Comparison of ENCODE assay signal across 8 cellular contexts in genomic region chr3:50321146-50321843, GRCh38. TPM values are rescaled to one million over a fixed set of nuclear protein-coding genes. Genes with fewer than 3 reads are reported as not detected.
DNase-seq lines count a peak whose midpoint lies in the region; ATAC-seq, FAIRE-seq and TF ChIP-seq lines count a peak whose summit lies in the region.

No MANE protein-coding gene starts in this region.

- no peaks in the 10 kb centered on the region for H3K27me3 Mint-ChIP-seq in WTC11 (ENCODE audit: low read depth)

- no peaks in the 10 kb centered on the region for H3K27me3 ChIP-seq in A673 (replicated peaks; ENCODE audit: insufficient read depth, low read depth, low read length, poor library complexity)
- no peaks in the 10 kb centered on the region for H3K27me3 ChIP-seq in bronchial epithelial cell (ENCODE audit: control insufficient read depth, insufficient read depth, low read length)

- H3K36me3 Mint-ChIP-seq in WTC11, result peaks cover 34% of the 10 kb centered on the region

- POLR2A ChIA-PET in A673 (lab: Charles Lee; ENCODE audit: low non-redundant PET), result no interaction called here
- POLR2A ChIA-PET in WTC11 (lab: Charles Lee), result interaction anchor here (0.6 to 2.0 kb wide), 5 partner anchors 16 to 125 kb away, joined by 3 to 8 read pairs (median 5); partner anchors contain the start of genes HYAL3 and NAA80

- H3K9me3 Mint-ChIP-seq in WTC11, result no peaks in the 10 kb centered on the region

- peak overlapping the region; percentile 97 for H3K27ac Mint-ChIP-seq in WTC11

- peak; percentile 58 for ATAC-seq in GM18861 (IDR thresholded peaks at IDR 0.05; ENCODE audit: unreplicated experiment)
- ATAC-seq in HG03064 (IDR thresholded peaks at IDR 0.05; ENCODE audit: low read depth, unreplicated experiment), result peak; percentile 79
- ATAC-seq in WTC11, result peak; percentile 71

- no peaks in the 10 kb centered on the region for H3K9me3 ChIP-seq in A673 (ENCODE audit: low read depth, low read length, poor library complexity, severe bottlenecking)

- peak overlapping the region; percentile 99 for H3K27ac ChIP-seq in A673 (ENCODE audit: low read depth, low read length, poor library complexity, severe bottlenecking)

- no peaks in the 10 kb centered on the region for H3K36me3 ChIP-seq in A673 (ENCODE audit: insufficient read depth, low read length, poor library complexity, severe bottlenecking)
- peaks cover 29% of the 10 kb centered on the region for H3K36me3 ChIP-seq in bronchial epithelial cell (ENCODE audit: control insufficient read depth, insufficient read depth, low read length)

- peak overlapping the region; percentile 93 for H3K4me3 Mint-ChIP-seq in WTC11

- TF ChIP-seq CTCF in A673 (conservative IDR thresholded peaks at IDR 0.05; ENCODE audit: low read depth, low read length) (no peak), WTC11 (IDR thresholded peaks at IDR 0.05) (no peak), bronchial epithelial cell (IDR thresholded peaks at IDR 0.05; ENCODE audit: insufficient read depth, low read length, severe bottlenecking) (no peak)

- peak; percentile 86 for DNase-seq in A673 (ENCODE audit: low spot score)
- peak; percentile 74 for DNase-seq in NCI-H2196 (lab: John Stamatoyannopoulos, UW; ENCODE audit: unreplicated experiment)
- DNase-seq in WTC11 (ENCODE audit: low spot score), result peak; percentile 90
- DNase-seq in bronchial epithelial cell (ENCODE audit: low read depth), result peak; percentile 69
- peak; percentile 94 for DNase-seq in islet precursor cell
- DNase-seq in stimulated activated CD4-positive, alpha-beta T cell treated with anti-CD3 and anti-CD28 coated beads, Interleukin-12 subunit alpha, Interleukin-12 subunit beta, amount 100 ng/mL, for 24 hours (ENCODE audit: low read depth in 2 of 2), result peak; percentile 65 to 82

- intact Hi-C loops in A673 (cut with micrococcal nuclease; ENCODE audit: unreplicated experiment), result no loop called here

- no peak for FAIRE-seq in bronchial epithelial cell (lab: Jason Lieb, UNC)

- peaks cover 40% of the 10 kb centered on the region for H3K4me1 Mint-ChIP-seq in WTC11

- CTCF ChIA-PET in A673 (lab: Charles Lee), result interaction anchor here (0.6 kb wide), 3 partner anchors 15 to 83 kb away, joined by 6 to 9 read pairs (median 6); no protein-coding TSS in a partner anchor
- CTCF ChIA-PET in WTC11 (lab: Charles Lee), result interaction anchor here (0.6 to 5.5 kb wide), 38 partner anchors 11 to 1381 kb away, joined by 3 to 95 read pairs (median 4); partner anchors contain the start of genes CYB561D2, HEMK1, HYAL1 and HYAL3

- H3K4me1 ChIP-seq in A673 (ENCODE audit: insufficient read depth, low read length, poor library complexity, severe bottlenecking), result peaks cover 3% of the 10 kb centered on the region

- peak overlapping the region; percentile 73 for H3K4me3 ChIP-seq in A673 (ENCODE audit: low read depth, low read length, poor library complexity, severe bottlenecking)
- peak overlapping the region; percentile 61 for H3K4me3 ChIP-seq in bronchial epithelial cell (ENCODE audit: low read depth, low read length)

- no TSS peak for BruUV-seq in A673 (replicated peaks; lab: Mats Ljungman, UMichigan)

TF ChIP-seq in WTC11, 78 proteins besides CTCF, POLR2A, EP300 and RAD21 (continues in another document):
- TF ChIP-seq ZSCAN18 (CRISPR knock-in tag; IDR thresholded peaks at IDR 0.05), result no peak
- 0 out of 2 replicates have a peak, but pooled peaks have one; percentile 26 for TF ChIP-seq ZNF317 (CRISPR knock-in tag; IDR thresholded peaks at IDR 0.05; ENCODE audit: borderline replicate concordance, low read depth)
- no peak for TF ChIP-seq ZNF416 (CRISPR knock-in tag; IDR thresholded peaks at IDR 0.05)
- TF ChIP-seq SP1 (CRISPR knock-in tag; conservative IDR thresholded peaks at IDR 0.05), result peak; percentile 88
- TF ChIP-seq, protein P1, sequence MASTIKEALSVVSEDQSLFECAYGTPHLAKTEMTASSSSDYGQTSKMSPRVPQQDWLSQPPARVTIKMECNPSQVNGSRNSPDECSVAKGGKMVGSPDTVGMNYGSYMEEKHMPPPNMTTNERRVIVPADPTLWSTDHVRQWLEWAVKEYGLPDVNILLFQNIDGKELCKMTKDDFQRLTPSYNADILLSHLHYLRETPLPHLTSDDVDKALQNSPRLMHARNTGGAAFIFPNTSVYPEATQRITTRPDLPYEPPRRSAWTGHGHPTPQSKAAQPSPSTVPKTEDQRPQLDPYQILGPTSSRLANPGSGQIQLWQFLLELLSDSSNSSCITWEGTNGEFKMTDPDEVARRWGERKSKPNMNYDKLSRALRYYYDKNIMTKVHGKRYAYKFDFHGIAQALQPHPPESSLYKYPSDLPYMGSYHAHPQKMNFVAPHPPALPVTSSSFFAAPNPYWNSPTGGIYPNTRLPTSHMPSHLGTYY (CRISPR knock-in tag; IDR thresholded peaks at IDR 0.05), result no peak
- no peak for TF ChIP-seq ZNF423 (CRISPR knock-in tag; IDR thresholded peaks at IDR 0.05)
- TF ChIP-seq, protein P2, sequence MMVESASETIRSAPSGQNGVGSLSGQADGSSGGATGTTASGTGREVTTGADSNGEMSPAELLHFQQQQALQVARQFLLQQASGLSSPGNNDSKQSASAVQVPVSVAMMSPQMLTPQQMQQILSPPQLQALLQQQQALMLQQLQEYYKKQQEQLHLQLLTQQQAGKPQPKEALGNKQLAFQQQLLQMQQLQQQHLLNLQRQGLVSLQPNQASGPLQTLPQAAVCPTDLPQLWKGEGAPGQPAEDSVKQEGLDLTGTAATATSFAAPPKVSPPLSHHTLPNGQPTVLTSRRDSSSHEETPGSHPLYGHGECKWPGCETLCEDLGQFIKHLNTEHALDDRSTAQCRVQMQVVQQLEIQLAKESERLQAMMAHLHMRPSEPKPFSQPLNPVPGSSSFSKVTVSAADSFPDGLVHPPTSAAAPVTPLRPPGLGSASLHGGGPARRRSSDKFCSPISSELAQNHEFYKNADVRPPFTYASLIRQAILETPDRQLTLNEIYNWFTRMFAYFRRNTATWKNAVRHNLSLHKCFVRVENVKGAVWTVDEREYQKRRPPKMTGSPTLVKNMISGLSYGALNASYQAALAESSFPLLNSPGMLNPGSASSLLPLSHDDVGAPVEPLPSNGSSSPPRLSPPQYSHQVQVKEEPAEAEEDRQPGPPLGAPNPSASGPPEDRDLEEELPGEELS (CRISPR knock-in tag; IDR thresholded peaks at IDR 0.05), result no peak; the same call in 1 of the 2 replicates
- no peak for TF ChIP-seq MLX (CRISPR knock-in tag; IDR thresholded peaks at IDR 0.05)
- TF ChIP-seq FOXP1 (CRISPR knock-in tag; IDR thresholded peaks at IDR 0.05; ENCODE audit: borderline replicate concordance), result peak; percentile 79; the same call in 1 of the 2 replicates
- TF ChIP-seq RORB (CRISPR knock-in tag; IDR thresholded peaks at IDR 0.05), result no peak
- TF ChIP-seq ZNF263 (CRISPR knock-in tag; IDR thresholded peaks at IDR 0.05; ENCODE audit: low read depth), result 0 out of 2 replicates have a peak, but pooled peaks have one; percentile 13
- TF ChIP-seq SMAD3 (CRISPR knock-in tag; IDR thresholded peaks at IDR 0.05; ENCODE audit: borderline replicate concordance), result peak; percentile 73; the same call in 1 of the 2 replicates
- TF ChIP-seq TEAD1 (CRISPR knock-in tag; IDR thresholded peaks at IDR 0.05), result no peak

RNA-seq across cellular contexts. Expression of gene HYAL2, which starts 1.2 kb away (rescaled TPM):
- total RNA-seq in A673 (2021) (17.7 and 18.1 TPM in 2 replicates), WTC11 (2021) (58.0 to 65.6 TPM (median 62.9 TPM) in 3 replicates), bronchial epithelial cell (55.0 and 63.0 TPM in 2 replicates)

RNA-seq across cellular contexts. Expression of gene TUSC2, which starts 6.7 kb away (rescaled TPM):
- 14.6 and 15.2 TPM in 2 replicates for total RNA-seq in A673 (2021)
- total RNA-seq in WTC11 (2021), result 34.7 to 41.1 TPM (median 38.0 TPM) in 3 replicates
- 21.9 and 23.3 TPM in 2 replicates for total RNA-seq in bronchial epithelial cell

RNA-seq across cellular contexts. Expression of gene HYAL1, which starts 17.9 kb away (rescaled TPM):
- 0.37 TPM in 1 of 2 replicates, not detected in the other for total RNA-seq in A673 (2021)
- total RNA-seq in WTC11 (2021), result 3.4 to 3.8 TPM (median 3.5 TPM) in 3 replicates
- 7.1 and 8.3 TPM in 2 replicates for total RNA-seq in bronchial epithelial cell

RNA-seq across cellular contexts. Expression of gene RASSF1, which starts 19.3 kb away (rescaled TPM):
- total RNA-seq in A673 (2021) (10.2 and 14.4 TPM in 2 replicates), WTC11 (2021) (13.2 to 14.5 TPM (median 14.5 TPM) in 3 replicates), bronchial epithelial cell (15.5 and 25.5 TPM in 2 replicates)

RNA-seq across cellular contexts. Expression of gene HYAL3, which starts 22.1 kb away (rescaled TPM):
- total RNA-seq in A673 (2021), result 3.0 and 3.7 TPM in 2 replicates
- total RNA-seq in WTC11 (2021), result 2.9 to 3.8 TPM (median 3.2 TPM) in 3 replicates
- 6.6 and 6.8 TPM in 2 replicates for total RNA-seq in bronchial epithelial cell

Comparison
In these comparisons a context has a peak if more than half of its experiments do, and no peak if none do; other contexts are left out.
1. Peak in every context shown above with its lines: DNase-seq, ATAC-seq, H3K4me3 ChIP-seq and H3K27ac ChIP-seq.